1 cellular context compared by ENCODE assay signal in genomic region chr19:47225746-47226425, GRCh38.
A peak's percentile ranks its signal among the peaks of the same experiment; 100 is the strongest.
TF ChIP-seq lines count a peak whose summit lies in the region.

No MANE protein-coding gene starts in this region.

TF ChIP-seq in HepG2, 621 proteins besides CTCF, POLR2A, EP300 and RAD21 (continued from another document and continues in another):
- 0 out of 2 replicates have a peak, but pooled peaks have one; percentile 56 for TF ChIP-seq ZBED4 (CRISPR knock-in tag; IDR thresholded peaks at IDR 0.05; ENCODE audit: borderline replicate concordance)
- no peak for TF ChIP-seq SP1 (IDR thresholded peaks at IDR 0.05)
- TF ChIP-seq SP1 (CRISPR knock-in tag; IDR thresholded peaks at IDR 0.05) = peak; percentile 81; the same call in 1 of the 2 replicates
- TF ChIP-seq ZNF572 (CRISPR knock-in tag; IDR thresholded peaks at IDR 0.05) = no peak
- peak; percentile 65; the same call in 1 of the 2 replicates for TF ChIP-seq IRF2 (CRISPR knock-in tag; IDR thresholded peaks at IDR 0.05)
- no peak for TF ChIP-seq FOXP1 (IDR thresholded peaks at IDR 0.05)
- no peak for TF ChIP-seq FOXP1 (CRISPR knock-in tag; IDR thresholded peaks at IDR 0.05)
- peak; percentile 59; the same call in 1 of the 2 replicates for TF ChIP-seq SIN3A (IDR thresholded peaks at IDR 0.05; ENCODE audit: borderline replicate concordance, low read depth, low read length)
- TF ChIP-seq ATF3 (CRISPR knock-in tag; IDR thresholded peaks at IDR 0.05) = peak; percentile 85
- peak; percentile 30; the same call in 1 of the 2 replicates for TF ChIP-seq ZBTB38 (CRISPR knock-in tag; IDR thresholded peaks at IDR 0.05)
- TF ChIP-seq CCDC6 (CRISPR knock-in tag; IDR thresholded peaks at IDR 0.05) = peak; percentile 90
- TF ChIP-seq ZNF619 (CRISPR knock-in tag; IDR thresholded peaks at IDR 0.05) = no peak
- 0 out of 2 replicates have a peak, but pooled peaks have one; percentile 15 for TF ChIP-seq RERE (CRISPR knock-in tag; IDR thresholded peaks at IDR 0.05; ENCODE audit: low read depth)
- TF ChIP-seq, protein P1, sequence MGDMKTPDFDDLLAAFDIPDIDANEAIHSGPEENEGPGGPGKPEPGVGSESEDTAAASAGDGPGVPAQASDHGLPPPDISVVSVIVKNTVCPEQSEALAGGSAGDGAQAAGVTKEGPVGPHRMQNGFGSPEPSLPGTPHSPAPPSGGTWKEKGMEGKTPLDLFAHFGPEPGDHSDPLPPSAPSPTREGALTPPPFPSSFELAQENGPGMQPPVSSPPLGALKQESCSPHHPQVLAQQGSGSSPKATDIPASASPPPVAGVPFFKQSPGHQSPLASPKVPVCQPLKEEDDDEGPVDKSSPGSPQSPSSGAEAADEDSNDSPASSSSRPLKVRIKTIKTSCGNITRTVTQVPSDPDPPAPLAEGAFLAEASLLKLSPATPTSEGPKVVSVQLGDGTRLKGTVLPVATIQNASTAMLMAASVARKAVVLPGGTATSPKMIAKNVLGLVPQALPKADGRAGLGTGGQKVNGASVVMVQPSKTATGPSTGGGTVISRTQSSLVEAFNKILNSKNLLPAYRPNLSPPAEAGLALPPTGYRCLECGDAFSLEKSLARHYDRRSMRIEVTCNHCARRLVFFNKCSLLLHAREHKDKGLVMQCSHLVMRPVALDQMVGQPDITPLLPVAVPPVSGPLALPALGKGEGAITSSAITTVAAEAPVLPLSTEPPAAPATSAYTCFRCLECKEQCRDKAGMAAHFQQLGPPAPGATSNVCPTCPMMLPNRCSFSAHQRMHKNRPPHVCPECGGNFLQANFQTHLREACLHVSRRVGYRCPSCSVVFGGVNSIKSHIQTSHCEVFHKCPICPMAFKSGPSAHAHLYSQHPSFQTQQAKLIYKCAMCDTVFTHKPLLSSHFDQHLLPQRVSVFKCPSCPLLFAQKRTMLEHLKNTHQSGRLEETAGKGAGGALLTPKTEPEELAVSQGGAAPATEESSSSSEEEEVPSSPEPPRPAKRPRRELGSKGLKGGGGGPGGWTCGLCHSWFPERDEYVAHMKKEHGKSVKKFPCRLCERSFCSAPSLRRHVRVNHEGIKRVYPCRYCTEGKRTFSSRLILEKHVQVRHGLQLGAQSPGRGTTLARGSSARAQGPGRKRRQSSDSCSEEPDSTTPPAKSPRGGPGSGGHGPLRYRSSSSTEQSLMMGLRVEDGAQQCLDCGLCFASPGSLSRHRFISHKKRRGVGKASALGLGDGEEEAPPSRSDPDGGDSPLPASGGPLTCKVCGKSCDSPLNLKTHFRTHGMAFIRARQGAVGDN (CRISPR knock-in tag; IDR thresholded peaks at IDR 0.05) = peak; percentile 46; the same call in 1 of the 2 replicates
- TF ChIP-seq GTF3A (CRISPR knock-in tag; conservative IDR thresholded peaks at IDR 0.05) = no peak
- TF ChIP-seq BCL3 (CRISPR knock-in tag; IDR thresholded peaks at IDR 0.05) = peak; percentile 78; the same call in 1 of the 2 replicates
- 0 out of 2 replicates have a peak, but pooled peaks have one; percentile 34 for TF ChIP-seq ZBTB14 (CRISPR knock-in tag; IDR thresholded peaks at IDR 0.05)
- TF ChIP-seq, protein P2, sequence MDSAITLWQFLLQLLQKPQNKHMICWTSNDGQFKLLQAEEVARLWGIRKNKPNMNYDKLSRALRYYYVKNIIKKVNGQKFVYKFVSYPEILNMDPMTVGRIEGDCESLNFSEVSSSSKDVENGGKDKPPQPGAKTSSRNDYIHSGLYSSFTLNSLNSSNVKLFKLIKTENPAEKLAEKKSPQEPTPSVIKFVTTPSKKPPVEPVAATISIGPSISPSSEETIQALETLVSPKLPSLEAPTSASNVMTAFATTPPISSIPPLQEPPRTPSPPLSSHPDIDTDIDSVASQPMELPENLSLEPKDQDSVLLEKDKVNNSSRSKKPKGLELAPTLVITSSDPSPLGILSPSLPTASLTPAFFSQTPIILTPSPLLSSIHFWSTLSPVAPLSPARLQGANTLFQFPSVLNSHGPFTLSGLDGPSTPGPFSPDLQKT (CRISPR knock-in tag; IDR thresholded peaks at IDR 0.05; ENCODE audit: borderline replicate concordance) = no peak
- no peak for TF ChIP-seq CCAR2 (optimal IDR thresholded peaks at IDR 0.05; ENCODE audit: low read depth, low read length)
- TF ChIP-seq ZNF615 (CRISPR knock-in tag; IDR thresholded peaks at IDR 0.05; ENCODE audit: borderline replicate concordance) = no peak
- TF ChIP-seq TEF (CRISPR knock-in tag; IDR thresholded peaks at IDR 0.05) = peak; percentile 25; the same call in 1 of the 2 replicates
- TF ChIP-seq ZNF776 (CRISPR knock-in tag; IDR thresholded peaks at IDR 0.05) = peak; percentile 78; the same call in 1 of the 2 replicates
- no peak; the same call in 1 of the 2 replicates for TF ChIP-seq ZNF224 (CRISPR knock-in tag; IDR thresholded peaks at IDR 0.05)
- no peak for TF ChIP-seq ZNF263 (CRISPR knock-in tag; IDR thresholded peaks at IDR 0.05)
- no peak for TF ChIP-seq ZNF609 (CRISPR knock-in tag; IDR thresholded peaks at IDR 0.05; ENCODE audit: borderline replicate concordance)
- TF ChIP-seq ZNF503 (CRISPR knock-in tag; IDR thresholded peaks at IDR 0.05) = peak; percentile 46; the same call in 1 of the 2 replicates
